Comparison of ENCODE assay signal across 1 cellular context in genomic region chr9:114287763-114288232, GRCh38.
TF ChIP-seq lines count a peak whose summit lies in the region.

No MANE protein-coding gene starts in this region.

TF ChIP-seq in IMR-90, 13 proteins besides CTCF, POLR2A, EP300 and RAD21 (continued from another document):
- TF ChIP-seq USF2 (IDR thresholded peaks at IDR 0.05; ENCODE audit: low read depth, low read length) (no peak), MAFK (IDR thresholded peaks at IDR 0.05; ENCODE audit: low read depth, low read length) (no peak), MXI1 (IDR thresholded peaks at IDR 0.05; ENCODE audit: borderline replicate concordance, low read depth, low read length) (no peak), NFE2L2 (IDR thresholded peaks at IDR 0.05; ENCODE audit: low read depth, low read length) (no peak), ELK1 (IDR thresholded peaks at IDR 0.05; ENCODE audit: borderline replicate concordance, low read depth, low read length) (no peak), RFX5 (IDR thresholded peaks at IDR 0.05; ENCODE audit: low read depth, low read length) (no peak), CEBPB (IDR thresholded peaks at IDR 0.05; ENCODE audit: low read depth, low read length) (no peak), RCOR1 (IDR thresholded peaks at IDR 0.05; ENCODE audit: insufficient replicate concordance, low read length) (no peak), SMC3 (IDR thresholded peaks at IDR 0.05; ENCODE audit: low read depth, low read length) (no peak), MAZ (IDR thresholded peaks at IDR 0.05; ENCODE audit: borderline replicate concordance, low read depth, low read length) (no peak)
